Comparison of ENCODE assay signal across 2 cellular contexts in genomic region chr17:31320791-31321190, GRCh38.
TF ChIP-seq lines count a peak whose summit lies in the region.

No MANE protein-coding gene starts in this region.

TF ChIP-seq in liver, 16 proteins besides CTCF, POLR2A, EP300 and RAD21:
- TF ChIP-seq HNF4A (conservative IDR thresholded peaks at IDR 0.05), result no peak
- no peak for TF ChIP-seq FOXA2 (IDR thresholded peaks at IDR 0.05)
- no peak for TF ChIP-seq EGR1 (IDR thresholded peaks at IDR 0.05; ENCODE audit: low read depth in 2 of 2)
- TF ChIP-seq FOXA1 (IDR thresholded peaks at IDR 0.05), result no peak
- TF ChIP-seq JUND (IDR thresholded peaks at IDR 0.05), result no peak
- no peak for TF ChIP-seq NR2F2 (IDR thresholded peaks at IDR 0.05)
- no peak for TF ChIP-seq GABPA (IDR thresholded peaks at IDR 0.05 in 1 of 2, conservative IDR thresholded peaks at IDR 0.05 in 1 of 2)
- TF ChIP-seq RXRA (IDR thresholded peaks at IDR 0.05), result no peak
- no peak for TF ChIP-seq TAF1 (conservative IDR thresholded peaks at IDR 0.05)
- TF ChIP-seq MAX (IDR thresholded peaks at IDR 0.05), result no peak
- TF ChIP-seq SP1 (IDR thresholded peaks at IDR 0.05), result no peak
- no peak for TF ChIP-seq YY1 (IDR thresholded peaks at IDR 0.05)
- no peak for TF ChIP-seq REST (IDR thresholded peaks at IDR 0.05)
- TF ChIP-seq HNF4G (IDR thresholded peaks at IDR 0.05), result no peak
- TF ChIP-seq ZBTB33 (IDR thresholded peaks at IDR 0.05), result no peak

TF ChIP-seq in HepG2, 621 proteins besides CTCF, POLR2A, EP300 and RAD21:
- TF ChIP-seq ZNF232 (CRISPR knock-in tag; IDR thresholded peaks at IDR 0.05; ENCODE audit: borderline replicate concordance) (no peak), ATF7-NPFF (CRISPR knock-in tag; IDR thresholded peaks at IDR 0.05; ENCODE audit: low read depth) (no peak), TOPORS (CRISPR knock-in tag; IDR thresholded peaks at IDR 0.05) (no peak), SRSF4 (IDR thresholded peaks at IDR 0.05; ENCODE audit: low read depth, low read length, poor library complexity, severe bottlenecking) (no peak), NR2F6 (IDR thresholded peaks at IDR 0.05) (no peak), NR2F6 (CRISPR knock-in tag; IDR thresholded peaks at IDR 0.05) (no peak), TRIM24 (CRISPR knock-in tag; IDR thresholded peaks at IDR 0.05) (no peak), SATB2 (CRISPR knock-in tag; IDR thresholded peaks at IDR 0.05) (no peak), ZBTB7A (CRISPR knock-in tag; IDR thresholded peaks at IDR 0.05) (no peak), ZBTB40 (IDR thresholded peaks at IDR 0.05) (no peak), ZBTB40 (CRISPR knock-in tag; IDR thresholded peaks at IDR 0.05) (no peak), ZSCAN25 (CRISPR knock-in tag; IDR thresholded peaks at IDR 0.05) (no peak), ZSCAN12 (CRISPR knock-in tag; IDR thresholded peaks at IDR 0.05) (no peak), ZNF670 (CRISPR knock-in tag; IDR thresholded peaks at IDR 0.05; ENCODE audit: borderline replicate concordance) (no peak)
TF ChIP-seq in HepG2: peak in this region for 0.
